In genomic region chr1:198681831-198682756, GRCh38 we compare ENCODE assay signal across 8 cellular contexts. TPM values are rescaled to one million over a fixed set of nuclear protein-coding genes. Genes with fewer than 3 reads are reported as not detected.
A peak's percentile ranks its signal among the peaks of the same experiment; 100 is the strongest.
DNase-seq lines count a peak whose midpoint lies in the region; ATAC-seq and TF ChIP-seq lines count a peak whose summit lies in the region.

No MANE protein-coding gene starts in this region.

- H3K36me3 Mint-ChIP-seq in neural crest cell (ENCODE audit: low read depth) = no peaks in the 10 kb centered on the region

- no peak for TF ChIP-seq CTCF in neural crest cell (conservative IDR thresholded peaks at IDR 0.05)

- peaks cover 34% of the 10 kb centered on the region for H3K4me1 Mint-ChIP-seq in neural crest cell

- no peaks in the 10 kb centered on the region for H3K9me3 Mint-ChIP-seq in neural crest cell

- peak overlapping the region; percentile 84 for H3K27ac Mint-ChIP-seq in neural crest cell (ENCODE audit: unreplicated experiment)

- peak; percentile 86 for DNase-seq in Ammon's horn (ENCODE audit: low spot score)
- DNase-seq in NCI-H774 (lab: John Stamatoyannopoulos, UW) = peak; percentile 30
- DNase-seq in activated CD8-positive, alpha-beta memory T cell treated with anti-CD3 and anti-CD28 coated beads for 4 hours (ENCODE audit: low read depth in 2 of 2) = peak; percentile 47 to 73
- DNase-seq in epithelial cell of prostate (ENCODE audit: low read depth, low spot score) = peak; percentile 53
- peak; percentile 11 for DNase-seq in neural crest cell (ENCODE audit: low read depth, low spot score)
- peak; percentile 94 for DNase-seq in stromal cell of bone marrow (ENCODE audit: low read depth)

- ATAC-seq in GM19043 (IDR thresholded peaks at IDR 0.05; ENCODE audit: low read depth, unreplicated experiment) (peak; percentile 93), HG03175 (IDR thresholded peaks at IDR 0.05; ENCODE audit: unreplicated experiment) (peak; percentile 93)

- H3K27me3 Mint-ChIP-seq in neural crest cell (ENCODE audit: low read depth) = no peaks in the 10 kb centered on the region

- H3K4me3 Mint-ChIP-seq in neural crest cell = peak overlapping the region; percentile 58

- peak overlapping the region; percentile 55 for H3K27ac ChIP-seq in epithelial cell of prostate

RNA-seq across cellular contexts. Expression of gene PTPRC, which starts 43.3 kb away (rescaled TPM):
- not detected in 2 replicates for total RNA-seq in neural crest cell

Comparison
In these comparisons a context has a peak if more than half of its experiments do, and no peak if none do; other contexts are left out.
1. Peak in every context shown above with its lines: DNase-seq, ATAC-seq and H3K27ac ChIP-seq.
2. DNase-seq: peak in every context shown above with its lines; median percentile 94 in stromal cell of bone marrow; 86 in Ammon's horn; 60 in activated CD8-positive, alpha-beta memory T cell treated with anti-CD3 and anti-CD28 coated beads for 4 hours; 53 in epithelial cell of prostate; 30 in NCI-H774; 11 in neural crest cell.